In genomic region chr10:24706479-24707118, GRCh38 we compare ENCODE assay signal across 8 cellular contexts. TPM values are rescaled to one million over a fixed set of nuclear protein-coding genes. Genes with fewer than 3 reads are reported as not detected.
A peak's percentile ranks its signal among the peaks of the same experiment; 100 is the strongest.
DNase-seq lines count a peak whose midpoint lies in the region; ATAC-seq and TF ChIP-seq lines count a peak whose summit lies in the region.

No MANE protein-coding gene starts in this region.

- no peaks in the 10 kb centered on the region for H3K9me3 Mint-ChIP-seq in activated naive CD4-positive, alpha-beta T cell treated with anti-CD3 and anti-CD28 coated beads for 36 hours

- H3K36me3 Mint-ChIP-seq in activated naive CD4-positive, alpha-beta T cell treated with anti-CD3 and anti-CD28 coated beads for 36 hours (ENCODE audit: low read depth): no peaks in the 10 kb centered on the region

- peak; percentile 78 for ATAC-seq in GM18861 (IDR thresholded peaks at IDR 0.05; ENCODE audit: unreplicated experiment)

- H3K4me3 Mint-ChIP-seq in activated naive CD4-positive, alpha-beta T cell treated with anti-CD3 and anti-CD28 coated beads for 36 hours: no peak overlapping the region

- DNase-seq in AG09319 (ENCODE audit: extremely low read depth, low read depth) (peak; percentile 66), MG63 (peak; percentile 81), kidney glomerular epithelial cell (lab: John Stamatoyannopoulos, UW) (peak; percentile 76), iPS-NIHi7 (ENCODE audit: extremely low spot score) (no peak), DMS79 treated with DMSO at 0.1 percent for 48 hours (lab: John Stamatoyannopoulos, UW) (no peak), middle frontal gyrus (ENCODE audit: extremely low spot score, low spot score) (no peak)
- DNase-seq in activated naive CD4-positive, alpha-beta T cell treated with anti-CD3 and anti-CD28 coated beads for 36 hours: peak; percentile 58

- no peaks in the 10 kb centered on the region for H3K36me3 ChIP-seq in MG63

- peaks cover 2% of the 10 kb centered on the region for H3K27me3 Mint-ChIP-seq in activated naive CD4-positive, alpha-beta T cell treated with anti-CD3 and anti-CD28 coated beads for 36 hours (ENCODE audit: low read depth)

- CTCF ChIA-PET in activated naive CD4-positive, alpha-beta T cell treated with anti-CD3 and anti-CD28 coated beads for 36 hours (lab: Charles Lee): interaction anchor here (1.1 to 1.4 kb wide), 2 partner anchors 17 to 310 kb away, joined by 5 read pairs; partner anchors contain the start of genes ARHGAP21, ENKUR and THNSL1

- H3K4me3 ChIP-seq in MG63: no peak overlapping the region

- H3K9me3 ChIP-seq in MG63: no peaks in the 10 kb centered on the region

- peaks cover 5% of the 10 kb centered on the region for H3K4me1 Mint-ChIP-seq in activated naive CD4-positive, alpha-beta T cell treated with anti-CD3 and anti-CD28 coated beads for 36 hours (ENCODE audit: low read depth)

- H3K27me3 ChIP-seq in MG63: no peaks in the 10 kb centered on the region

- intact Hi-C loops in activated naive CD4-positive, alpha-beta T cell treated with anti-CD3 and anti-CD28 coated beads for 36 hours (cut with micrococcal nuclease): loop anchor here (1.0 to 5.0 kb wide), 5 partner anchors 18 to 494 kb away; no protein-coding TSS in a partner anchor

- TF ChIP-seq CTCF in AG09319 (IDR thresholded peaks at IDR 0.05; ENCODE audit: low read depth, low read length): no peak

- no peak overlapping the region for H3K27ac Mint-ChIP-seq in activated naive CD4-positive, alpha-beta T cell treated with anti-CD3 and anti-CD28 coated beads for 36 hours

RNA-seq across cellular contexts. Expression of gene ARHGAP21, which starts 17.1 kb away (rescaled TPM):
- 29.1 and 48.7 TPM in 2 replicates for total RNA-seq in MG63 (2014; rRNA removed; shearing (Covaris generic); ENCODE audit: low replicate concordance)
- 10 to 100 TPM; 14.6 to 15.0 TPM for total RNA-seq in activated naive CD4-positive, alpha-beta T cell treated with anti-CD3 and anti-CD28 coated beads for 36 hours

Comparison
In these comparisons a context has a peak if more than half of its experiments do, and no peak if none do; other contexts are left out.
1. DNase-seq: peak in AG09319 (single experiment), MG63 (single experiment), activated naive CD4-positive, alpha-beta T cell treated with anti-CD3 and anti-CD28 coated beads for 36 hours (single experiment) and kidney glomerular epithelial cell (single experiment); none in iPS-NIHi7 (single experiment), DMS79 treated with DMSO at 0.1 percent for 48 hours (single experiment) and middle frontal gyrus (single experiment).